ENCODE assay signal across 8 cellular contexts in the genomic region with DNA sequence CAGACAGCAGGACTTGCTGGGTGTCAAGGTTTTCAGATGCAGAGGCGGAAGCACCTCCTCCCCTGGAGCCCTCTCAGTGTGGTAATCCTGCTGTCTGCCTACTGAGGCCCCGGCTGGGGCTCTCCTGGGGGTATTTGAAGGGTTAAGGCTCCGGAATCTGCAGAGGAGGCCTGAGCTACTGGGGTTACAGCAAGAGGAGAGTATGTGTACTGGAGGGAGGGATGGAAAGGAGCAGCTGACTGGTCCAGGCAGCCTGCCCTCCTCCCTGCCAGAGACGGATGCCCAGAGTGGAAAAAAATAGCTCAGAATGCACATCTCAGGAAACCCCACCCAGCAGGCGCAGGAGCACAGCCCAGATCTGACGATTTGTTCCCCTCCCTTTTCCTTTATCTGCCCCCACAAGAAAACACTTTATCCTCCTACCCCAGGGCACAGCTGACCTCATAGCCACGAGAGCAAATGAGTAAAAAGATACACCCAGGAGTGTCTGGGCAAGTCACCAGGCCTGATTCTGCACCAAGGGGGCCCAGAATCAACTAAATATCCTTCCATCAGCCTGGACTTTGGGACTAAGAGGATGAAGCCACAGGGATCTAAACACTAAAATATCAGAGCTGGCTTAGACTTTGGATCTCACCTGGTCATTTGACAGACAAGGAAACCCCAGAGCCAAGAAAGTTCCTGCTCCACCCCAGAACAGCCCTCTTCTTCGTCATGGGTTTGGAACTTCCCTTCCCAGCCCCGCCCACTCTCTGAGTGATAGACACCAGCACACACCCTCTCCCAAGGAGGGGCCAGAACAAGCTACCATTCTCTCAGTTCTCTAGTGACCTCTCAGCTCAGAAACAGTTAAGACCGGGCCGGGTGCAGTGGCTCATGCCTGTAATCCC. TPM values are rescaled to one million over a fixed set of nuclear protein-coding genes. Genes with fewer than 3 reads are reported as not detected.
A peak's percentile ranks its signal among the peaks of the same experiment; 100 is the strongest.
DNase-seq lines count a peak whose midpoint lies in the region; ATAC-seq lines count a peak whose summit lies in the region.

No MANE protein-coding gene starts in this region.

- peak overlapping the region; percentile 75 for H3K27ac ChIP-seq in layer of hippocampus (ENCODE audit: low read depth, low read length)

- H3K4me3 ChIP-seq in MG63: peak overlapping the region; percentile 52

- H3K9me3 ChIP-seq in MG63: no peaks in the 10 kb centered on the region

- peak; percentile 64 to 67 for ATAC-seq in activated CD4-positive, CD25-positive, alpha-beta regulatory T cell treated with anti-CD3 and anti-CD28 coated beads, Interleukin-2, amount 50 U/mL, for 24 hours

- H3K27me3 ChIP-seq in MG63 (no peaks in the 10 kb centered on the region), layer of hippocampus (ENCODE audit: control insufficient read depth, insufficient read depth, low read length) (no peaks in the 10 kb centered on the region)

- H3K36me3 ChIP-seq in MG63: peaks cover 25% of the 10 kb centered on the region

- DNase-seq in GM04503 (ENCODE audit: low read depth) (peak; percentile 89), HCEC 1CT (peak; percentile 94), MG63 (peak; percentile 94), cerebellar nuclear complex (lab: John Stamatoyannopoulos, UW) (peak; percentile 78 to 84), NCI-H69 (lab: John Stamatoyannopoulos, UW) (no peak)
- DNase-seq in stimulated activated CD4-positive, alpha-beta T cell treated with anti-CD3 and anti-CD28 coated beads, Interleukin-1b, Interleukin-23, amount 100 ng/mL, for 24 hours (ENCODE audit: low read depth in 4 of 4, low spot score in 1 of 4): peak in 3 of 4 experiments; percentile 51 to 71 (median 60)

RNA-seq across cellular contexts. Expression of gene TMBIM1, which starts 5.5 kb away (rescaled TPM):
- total RNA-seq in MG63 (2014; rRNA removed; shearing (Covaris generic); ENCODE audit: low replicate concordance): 81.0 and 125 TPM in 2 replicates

RNA-seq across cellular contexts. Expression of gene PNKD, which starts 16.5 kb away (rescaled TPM):
- total RNA-seq in MG63 (2014; rRNA removed; shearing (Covaris generic); ENCODE audit: low replicate concordance): 21.5 and 40.8 TPM in 2 replicates

RNA-seq across cellular contexts. Expression of gene AAMP, which starts 16.9 kb away (rescaled TPM):
- total RNA-seq in MG63 (2014; rRNA removed; shearing (Covaris generic); ENCODE audit: low replicate concordance): 112 TPM in 2 replicates

RNA-seq across cellular contexts. Expression of gene GPBAR1, which starts 26.0 kb away (rescaled TPM):
- not detected in 2 replicates for total RNA-seq in MG63 (2014; rRNA removed; shearing (Covaris generic); ENCODE audit: low replicate concordance)
